8 cellular contexts compared by ENCODE assay signal in genomic region chr11:10314199-10315072, GRCh38. TPM values are rescaled to one million over a fixed set of nuclear protein-coding genes. Genes with fewer than 3 reads are reported as not detected.
DNase-seq lines count a peak whose midpoint lies in the region; ATAC-seq, FAIRE-seq and TF ChIP-seq lines count a peak whose summit lies in the region.

No MANE protein-coding gene starts in this region.

- ATAC-seq in GM18505 (IDR thresholded peaks at IDR 0.05; ENCODE audit: unreplicated experiment) (peak; percentile 48), HG02840 (IDR thresholded peaks at IDR 0.05; ENCODE audit: low FRiP score, unreplicated experiment) (peak; percentile 63), pancreas (peak in 3 of 4 donors; percentile 76 to 84 (median 80)), HG02870 (IDR thresholded peaks at IDR 0.05; ENCODE audit: unreplicated experiment) (no peak)

- TF ChIP-seq CTCF in A673 (conservative IDR thresholded peaks at IDR 0.05; ENCODE audit: low read depth, low read length) (no peak), pancreas (IDR thresholded peaks at IDR 0.05) (no peak)

- POLR2A ChIA-PET in A673 (lab: Charles Lee; ENCODE audit: low non-redundant PET) = no interaction called here

- TF ChIP-seq POLR2A in GM18505 (IDR thresholded peaks at IDR 0.05; ENCODE audit: borderline replicate concordance, extremely low read depth, insufficient read depth, insufficient read length) = no peak

- DNase-seq in A673 (ENCODE audit: low spot score) = peak; percentile 62
- peak; percentile 54 for DNase-seq in NCI-H460 (ENCODE audit: extremely low read depth, low read depth)
- peak; percentile 60 for DNase-seq in dedifferentiated amniotic fluid mesenchymal stem cell (ENCODE audit: extremely low spot score)
- no peak for DNase-seq in pancreas
- DNase-seq in HAP-1 (ENCODE audit: low spot score in 2 of 2) = no peak

- intact Hi-C loops in A673 (cut with micrococcal nuclease; ENCODE audit: unreplicated experiment) (no loop called here), pancreas (cut with DNase I) (no loop called here)

- H3K36me3 ChIP-seq in A673 (ENCODE audit: insufficient read depth, low read length, poor library complexity, severe bottlenecking) (no peaks in the 10 kb centered on the region), pancreas (no peaks in the 10 kb centered on the region), HAP-1 (replicated peaks) (no peaks in the 10 kb centered on the region)

- in situ Hi-C loops in HAP-1 (cut with MboI; ENCODE audit: low sequenced_read_pairs) = loop anchor here (25.0 kb wide), 3 partner anchors 327 to 702 kb away; no protein-coding TSS in a partner anchor

- H3K4me1 ChIP-seq in A673 (ENCODE audit: insufficient read depth, low read length, poor library complexity, severe bottlenecking) (no peaks in the 10 kb centered on the region), pancreas (peaks cover 5 to 8% (median 7%) of the 10 kb centered on the region in 3 donors), HAP-1 (peaks cover 12% of the 10 kb centered on the region)

- CTCF ChIA-PET in A673 (lab: Charles Lee) = no interaction called here

- no peaks in the 10 kb centered on the region for H3K27me3 ChIP-seq in A673 (replicated peaks; ENCODE audit: insufficient read depth, low read depth, low read length, poor library complexity)
- no peaks in the 10 kb centered on the region for H3K27me3 ChIP-seq in pancreas
- H3K27me3 ChIP-seq in HAP-1 (ENCODE audit: low read depth) = no peaks in the 10 kb centered on the region

- H3K9me3 ChIP-seq in A673 (ENCODE audit: low read depth, low read length, poor library complexity, severe bottlenecking) (no peaks in the 10 kb centered on the region), pancreas (no peaks in the 10 kb centered on the region), HAP-1 (no peaks in the 10 kb centered on the region)

- no peak for FAIRE-seq in pancreas (lab: Jason Lieb, UNC)

- H3K27ac ChIP-seq in A673 (ENCODE audit: low read depth, low read length, poor library complexity, severe bottlenecking) (no peak overlapping the region), pancreas (no peak overlapping the region)

- H3K4me3 ChIP-seq in A673 (ENCODE audit: low read depth, low read length, poor library complexity, severe bottlenecking) (no peak overlapping the region), pancreas (no peak overlapping the region), HAP-1 (no peak overlapping the region)

- no TSS peak for BruUV-seq in A673 (replicated peaks; lab: Mats Ljungman, UMichigan)

- 49 to 65% methylated on average over 8 of the region's 8 CpGs for WGBS in pancreas, 2 donors

RNA-seq across cellular contexts. Expression of gene ADM, which starts 9.6 kb away (rescaled TPM):
- total RNA-seq in A673 (2021) (2.3 and 3.8 TPM in 2 replicates), pancreas (1 to 10 TPM; 4.1 to 8.4 (median 7.0) TPM)
- total RNA-seq in NCI-H460 (2014; rRNA removed; shearing (Covaris generic)) = 7.0 and 8.5 TPM in 2 replicates
- 27.2 and 35.6 TPM in 2 replicates for polyA plus RNA-seq in NCI-H460 (2014; cell fraction: nucleus; rRNA removed)
- 10 to 100 TPM; 10.8 to 20.0 TPM for polyA plus RNA-seq in pancreas

RNA-seq across cellular contexts. Expression of gene SBF2, which starts 20.4 kb away (rescaled TPM):
- 24.7 and 31.8 TPM in 2 replicates for total RNA-seq in A673 (2021)
- total RNA-seq in NCI-H460 (2014; rRNA removed; shearing (Covaris generic)) = 25.7 and 27.2 TPM in 2 replicates
- polyA plus RNA-seq in NCI-H460 (2014; cell fraction: nucleus; rRNA removed) = 13.7 and 17.0 TPM in 2 replicates
- total RNA-seq in pancreas = 10 to 100 TPM in 3 of 6 donors, 1 to 10 TPM in 3; 7.8 to 21.8 (median 10.3) TPM
- 10 to 100 TPM in 1 of 2 donors, 1 to 10 TPM in 1; 4.6 to 11.2 TPM for polyA plus RNA-seq in pancreas

Comparison
In these comparisons a context has a peak if more than half of its experiments do, and no peak if none do; other contexts are left out.
1. DNase-seq: peak in A673 (single experiment), NCI-H460 (single experiment) and dedifferentiated amniotic fluid mesenchymal stem cell (single experiment); none in pancreas (0 of 6) and HAP-1 (0 of 2).